In the genomic region with DNA sequence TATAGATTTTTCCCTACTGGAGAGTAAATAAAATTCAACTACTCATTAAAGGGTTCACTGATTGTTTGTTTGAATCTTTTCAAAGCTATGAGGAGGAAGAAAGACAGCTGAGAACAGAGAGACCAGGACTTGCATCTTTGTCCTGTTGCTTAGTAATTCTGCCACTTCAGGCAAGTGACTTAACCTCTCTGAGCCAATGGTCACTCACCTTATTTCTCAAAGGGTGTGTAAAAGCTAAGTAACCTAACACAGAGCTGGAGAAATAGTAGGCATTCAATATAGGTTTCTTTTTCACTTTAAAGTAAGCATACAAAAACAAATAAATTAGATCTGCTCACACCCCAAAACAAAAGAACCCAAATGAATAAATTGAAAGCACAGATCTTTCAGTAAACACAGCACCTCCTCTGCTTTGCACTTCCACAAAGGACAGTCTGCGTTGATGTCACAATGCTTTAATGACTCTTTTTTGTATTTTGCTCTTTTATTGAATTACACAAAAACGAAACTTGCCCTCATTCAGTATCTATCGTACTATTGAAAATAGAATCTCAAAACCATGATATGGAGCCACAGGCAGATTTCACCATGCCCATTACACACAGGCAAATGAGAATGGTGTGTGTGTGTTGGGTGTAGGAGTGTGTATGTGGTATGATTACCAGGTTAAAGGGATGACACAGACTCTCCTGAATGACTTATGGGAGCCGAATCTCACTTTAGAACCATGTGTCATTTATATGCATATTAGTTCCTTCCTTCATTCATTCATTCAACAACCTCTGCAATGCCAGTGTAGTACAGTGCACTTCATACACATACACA, we compare ENCODE assay signal across 20 cellular contexts.
DNase-seq lines count a peak whose midpoint lies in the region; ATAC-seq, FAIRE-seq and TF ChIP-seq lines count a peak whose summit lies in the region.
"Had no signal": no experiment of that assay in that cellular context is flagged by ENCODE, and none has a peak within 500 bp of the region (broad histone marks: within the 10 kb centered on the region; RNA-seq: fewer than 3 reads in every experiment).

No MANE protein-coding gene starts in this region.

- ATAC-seq in HG02870 (IDR thresholded peaks at IDR 0.05; ENCODE audit: unreplicated experiment) = peak; percentile 49
- ATAC-seq: CD8-positive, alpha-beta T cell; PC-3 had no signal

- 74 to 77% methylated on average over 4 of the region's 4 CpGs for WGBS in lower leg skin, 2 donors

- no peak for DNase-seq in GM12892 (ENCODE audit: insufficient read length)
- DNase-seq in osteoblast (ENCODE audit: insufficient read length, low spot score, missing footprints) = no peak
- no peak for DNase-seq in frontal cortex (ENCODE audit: low spot score in 2 of 2)
- no peak for DNase-seq in activated CD4-positive, alpha-beta memory T cell treated with anti-CD3 and anti-CD28 coated beads for 36 hours
- DNase-seq in lower leg skin (ENCODE audit: low spot score in 2 of 2) = no peak
- DNase-seq in CD8-positive, alpha-beta memory T cell = no peak
- DNase-seq: CD8-positive, alpha-beta T cell; DMS53; EL; NCI-H146; NCI-H774; PC-3; RPMI8226; SHP77 treated with DMSO at 0.1 percent for 48 hours; T-helper 1 cell had no signal

- H3K4me3 ChIP-seq in OCI-LY1 (ENCODE audit: low read depth, low read length, poor library complexity, severe bottlenecking) = no peak overlapping the region
- H3K4me3 ChIP-seq in osteoblast (ENCODE audit: insufficient read depth, low read length) = no peak overlapping the region
- no peak overlapping the region for H3K4me3 ChIP-seq in lower leg skin (ENCODE audit: low read depth, poor library complexity, severe bottlenecking)
- no peak overlapping the region for H3K4me3 ChIP-seq in CD8-positive, alpha-beta memory T cell (ENCODE audit: low read length)
- H3K4me3 ChIP-seq: BLaER1 treated with 17β-estradiol and CSF1 and Interleukin-3, amounts not matched to agents 10 nM and 100 nM had no signal

- no peak overlapping the region; the same call in 1 of the 2 replicates for H3K9ac ChIP-seq in OCI-LY1 (ENCODE audit: low read length)
- H3K9ac ChIP-seq: BLaER1 treated with 17β-estradiol and CSF1 and Interleukin-3, amounts not matched to agents 10 nM and 100 nM had no signal

- H2AFZ ChIP-seq in OCI-LY1 (ENCODE audit: low read length) (no peak overlapping the region), osteoblast (ENCODE audit: low read length) (no peak overlapping the region)

- no peaks in the 10 kb centered on the region for H3K36me3 Mint-ChIP-seq in activated CD4-positive, alpha-beta memory T cell treated with anti-CD3 and anti-CD28 coated beads for 36 hours
- H3K36me3 Mint-ChIP-seq in CD8-positive, alpha-beta memory T cell = no peaks in the 10 kb centered on the region
- H3K36me3 Mint-ChIP-seq: CD8-positive, alpha-beta T cell had no signal

- H3K9me3 Mint-ChIP-seq in activated CD4-positive, alpha-beta memory T cell treated with anti-CD3 and anti-CD28 coated beads for 36 hours = no peaks in the 10 kb centered on the region
- no peaks in the 10 kb centered on the region for H3K9me3 Mint-ChIP-seq in CD8-positive, alpha-beta memory T cell
- H3K9me3 Mint-ChIP-seq: CD8-positive, alpha-beta T cell had no signal

- CTCF ChIA-PET in activated CD4-positive, alpha-beta memory T cell treated with anti-CD3 and anti-CD28 coated beads for 36 hours (lab: Charles Lee) = no interaction called here
- CTCF ChIA-PET in CD8-positive, alpha-beta memory T cell (lab: Charles Lee) = no interaction called here

- TF ChIP-seq POLR2A in GM12892 (IDR thresholded peaks at IDR 0.05; ENCODE audit: low read depth, low read length) (no peak), lower leg skin (IDR thresholded peaks at IDR 0.05) (no peak)

- H3K27me3 Mint-ChIP-seq in activated CD4-positive, alpha-beta memory T cell treated with anti-CD3 and anti-CD28 coated beads for 36 hours = peaks cover 24% of the 10 kb centered on the region
- peaks cover 2 to 37% of the 10 kb centered on the region in 2 donors for H3K27me3 Mint-ChIP-seq in CD8-positive, alpha-beta memory T cell

- no peak overlapping the region for H3K27ac Mint-ChIP-seq in activated CD4-positive, alpha-beta memory T cell treated with anti-CD3 and anti-CD28 coated beads for 36 hours
- H3K27ac Mint-ChIP-seq in CD8-positive, alpha-beta memory T cell = no peak overlapping the region
- H3K27ac Mint-ChIP-seq: CD8-positive, alpha-beta T cell had no signal

- peaks cover 14% of the 10 kb centered on the region for H3K79me2 ChIP-seq in OCI-LY1 (ENCODE audit: insufficient read depth, low read length)
- H3K79me2 ChIP-seq in osteoblast (ENCODE audit: insufficient read depth, low read length) = peaks cover 10% of the 10 kb centered on the region

- H3K27me3 ChIP-seq in OCI-LY1 (ENCODE audit: insufficient read depth, low read length) (no peaks in the 10 kb centered on the region), osteoblast (ENCODE audit: insufficient read depth, low read length) (no peaks in the 10 kb centered on the region)
- no peaks in the 10 kb centered on the region for H3K27me3 ChIP-seq in CD8-positive, alpha-beta memory T cell (ENCODE audit: insufficient read depth, low read length, poor library complexity, severe bottlenecking)
- H3K27me3 ChIP-seq: BLaER1 treated with 17β-estradiol and CSF1 and Interleukin-3, amounts not matched to agents 10 nM and 100 nM had no signal

- no peaks in the 10 kb centered on the region for H3K9me3 ChIP-seq in OCI-LY1 (ENCODE audit: low read length)
- H3K9me3 ChIP-seq in osteoblast (ENCODE audit: low read depth, low read length) = no peaks in the 10 kb centered on the region
- no peaks in the 10 kb centered on the region for H3K9me3 ChIP-seq in CD8-positive, alpha-beta memory T cell (ENCODE audit: low read length)
- H3K9me3 ChIP-seq: BLaER1 treated with 17β-estradiol and CSF1 and Interleukin-3, amounts not matched to agents 10 nM and 100 nM had no signal

- H3K36me3 ChIP-seq in OCI-LY1 (ENCODE audit: insufficient read depth, low read length) (peaks cover 18% of the 10 kb centered on the region; the same call in 1 of the 2 replicates), osteoblast (ENCODE audit: insufficient read depth, low read length) (no peaks in the 10 kb centered on the region)
- H3K36me3 ChIP-seq in CD8-positive, alpha-beta memory T cell (ENCODE audit: insufficient read depth, low read length) = no peaks in the 10 kb centered on the region

- H3K4me1 ChIP-seq in OCI-LY1 (ENCODE audit: insufficient read depth, low read length, severe bottlenecking) (peaks cover 76% of the 10 kb centered on the region), osteoblast (ENCODE audit: insufficient read depth, low read length) (no peaks in the 10 kb centered on the region)
- no peaks in the 10 kb centered on the region for H3K4me1 ChIP-seq in CD8-positive, alpha-beta memory T cell (ENCODE audit: insufficient read depth, low read length)

- H3K4me1 Mint-ChIP-seq in activated CD4-positive, alpha-beta memory T cell treated with anti-CD3 and anti-CD28 coated beads for 36 hours (ENCODE audit: low read depth) = no peaks in the 10 kb centered on the region
- H3K4me1 Mint-ChIP-seq in CD8-positive, alpha-beta memory T cell = no peaks in the 10 kb centered on the region

- H3K4me2 ChIP-seq in OCI-LY1 (ENCODE audit: low read length) (peak overlapping the region; percentile 57; the same call in 1 of the 2 replicates), osteoblast (ENCODE audit: insufficient read depth, low read length) (peak overlapping the region; percentile 17)
- H3K4me2 ChIP-seq: BLaER1 treated with 17β-estradiol and CSF1 and Interleukin-3, amounts not matched to agents 10 nM and 100 nM had no signal

- no peak overlapping the region for H3K4me3 Mint-ChIP-seq in activated CD4-positive, alpha-beta memory T cell treated with anti-CD3 and anti-CD28 coated beads for 36 hours
- no peak overlapping the region for H3K4me3 Mint-ChIP-seq in CD8-positive, alpha-beta memory T cell
- H3K4me3 Mint-ChIP-seq: CD8-positive, alpha-beta T cell had no signal

- no peaks in the 10 kb centered on the region for H4K20me1 ChIP-seq in OCI-LY1 (ENCODE audit: insufficient read depth, low read length)
- no peaks in the 10 kb centered on the region for H4K20me1 ChIP-seq in osteoblast (ENCODE audit: insufficient read depth, low read length)

- POLR2A ChIA-PET in activated CD4-positive, alpha-beta memory T cell treated with anti-CD3 and anti-CD28 coated beads for 36 hours (lab: Charles Lee) = no interaction called here
- POLR2A ChIA-PET in CD8-positive, alpha-beta memory T cell (lab: Charles Lee) = no interaction called here

- FAIRE-seq in GM12892 (lab: Jason Lieb, UNC) (peak; percentile 68), frontal cortex (lab: Jason Lieb, UNC) (no peak)
- FAIRE-seq: H1 had no signal

- H3K27ac ChIP-seq in OCI-LY1 (ENCODE audit: low read depth, low read length, poor library complexity, severe bottlenecking) = peak overlapping the region; percentile 78
- H3K27ac ChIP-seq in osteoblast (ENCODE audit: low read depth, low read length) = no peak overlapping the region
- H3K27ac ChIP-seq in CD8-positive, alpha-beta memory T cell (ENCODE audit: low read depth, low read length) = no peak overlapping the region
- H3K27ac ChIP-seq: HL-60 had no signal

- TF ChIP-seq CTCF in OCI-LY1 (IDR thresholded peaks at IDR 0.05; ENCODE audit: low read length) (no peak), osteoblast (IDR thresholded peaks at IDR 0.05; ENCODE audit: extremely low read depth, low read depth, low read length) (no peak), lower leg skin (IDR thresholded peaks at IDR 0.05) (no peak)

- H3K9me2 ChIP-seq in OCI-LY1 (ENCODE audit: low read depth, low read length) = no peaks in the 10 kb centered on the region

- no peaks in the 10 kb centered on the region for H3F3A ChIP-seq in OCI-LY1 (ENCODE audit: insufficient read depth, low read length)

- intact Hi-C loops in activated CD4-positive, alpha-beta memory T cell treated with anti-CD3 and anti-CD28 coated beads for 36 hours (cut with micrococcal nuclease) = no loop called here
- intact Hi-C loops in lower leg skin (cut with DNase I; ENCODE audit: low total_unique reads) = no loop called here
